In genomic region chr13:76538004-76538403, GRCh38 we compare ENCODE assay signal across 20 cellular contexts.
"Had no signal": no experiment of that assay in that cellular context is flagged by ENCODE, and none has a peak within 500 bp of the region (broad histone marks: within the 10 kb centered on the region; RNA-seq: fewer than 3 reads in every experiment).

No MANE protein-coding gene starts in this region.

- H3K27ac ChIP-seq: adrenal gland, KMS-11 had no signal

- H3K4me1 ChIP-seq: adrenal gland had no signal

- H3K9me3 ChIP-seq: adrenal gland had no signal

- H3K4me3 ChIP-seq: adrenal gland had no signal

- H3K9me3 Mint-ChIP-seq: activated naive CD8-positive, alpha-beta T cell treated with anti-CD3 and anti-CD28 coated beads, Interleukin-2, amount 10 ng/mL, durations not matched to agents 7 days and 5 days; T-helper 1 cell treated with Interleukin-12 subunit alpha and Interleukin-12 subunit beta and Interleukin-4 antibody, amounts not matched to agents 30 μg/mL and 1 μg/mL, for 36 hours had no signal

- H3K27me3 ChIP-seq: adrenal gland had no signal

- H3K36me3 Mint-ChIP-seq: activated naive CD8-positive, alpha-beta T cell treated with anti-CD3 and anti-CD28 coated beads, Interleukin-2, amount 10 ng/mL, durations not matched to agents 7 days and 5 days had no signal

- H3K4me1 Mint-ChIP-seq: activated naive CD8-positive, alpha-beta T cell treated with anti-CD3 and anti-CD28 coated beads, Interleukin-2, amount 10 ng/mL, durations not matched to agents 7 days and 5 days had no signal

- H3K4me2 ChIP-seq: KMS-11 had no signal

- H3K36me3 ChIP-seq: adrenal gland had no signal

- DNase-seq: activated CD4-positive, alpha-beta T cell treated with anti-CD3 and anti-CD28 coated beads for 48 hours; activated CD4-positive, alpha-beta T cell treated with anti-CD3 and anti-CD28 coated beads, Interleukin-2, amount 50 U/mL, for 4 hours; activated CD4-positive, CD25-positive, alpha-beta regulatory T cell treated with anti-CD3 and anti-CD28 coated beads, Interleukin-2, amount 50 U/mL, for 72 hours; activated CD8-positive, alpha-beta memory T cell treated with anti-CD3 and anti-CD28 coated beads, Interleukin-2, amount 50 U/mL, for 48 hours; activated CD8-positive, alpha-beta T cell treated with anti-CD3 and anti-CD28 coated beads, Interleukin-2, amount 10 ng/mL, durations not matched to agents 7 days and 5 days; activated naive CD4-positive, alpha-beta T cell treated with anti-CD3 and anti-CD28 coated beads, Interleukin-2, amount 50 U/mL, for 16 hours; activated naive CD8-positive, alpha-beta T cell treated with anti-CD3 and anti-CD28 coated beads, Interleukin-2, amount 10 ng/mL, durations not matched to agents 7 days and 5 days; activated T-cell treated with anti-CD3 and anti-CD28 coated beads, Interleukin-2, amount 50 U/mL, for 1 hour; adrenal gland; anterior cingulate cortex; NCI-H1092 treated with DMSO at 0.1 percent for 48 hours; NCI-H1417 treated with DMSO at 0.1 percent for 48 hours; NCI-H1694 treated with DMSO at 0.1 percent for 48 hours; NCI-H2029 treated with DMSO at 0.1 percent for 48 hours; NCI-H510A treated with DMSO at 0.1 percent for 48 hours; NCI-H69; NK-92 treated with Interleukin-12 subunit alpha and Interleukin-12 subunit beta, amount 100 ng/mL, for 24 hours; SHP77 had no signal

- ATAC-seq: activated CD8-positive, alpha-beta T cell treated with anti-CD3 and anti-CD28 coated beads, Interleukin-2, amount 10 ng/mL, durations not matched to agents 7 days and 5 days had no signal

- H3K4me3 Mint-ChIP-seq: activated CD8-positive, alpha-beta T cell treated with anti-CD3 and anti-CD28 coated beads, Interleukin-2, amount 10 ng/mL, durations not matched to agents 7 days and 5 days; activated naive CD8-positive, alpha-beta T cell treated with anti-CD3 and anti-CD28 coated beads, Interleukin-2, amount 10 ng/mL, durations not matched to agents 7 days and 5 days; T-helper 1 cell treated with Interleukin-12 subunit alpha and Interleukin-12 subunit beta and Interleukin-4 antibody, amounts not matched to agents 30 μg/mL and 1 μg/mL, for 36 hours had no signal

- H3K27ac Mint-ChIP-seq: activated CD8-positive, alpha-beta T cell treated with anti-CD3 and anti-CD28 coated beads, Interleukin-2, amount 10 ng/mL, durations not matched to agents 7 days and 5 days; activated naive CD8-positive, alpha-beta T cell treated with anti-CD3 and anti-CD28 coated beads, Interleukin-2, amount 10 ng/mL, durations not matched to agents 7 days and 5 days; T-helper 1 cell treated with Interleukin-12 subunit alpha and Interleukin-12 subunit beta and Interleukin-4 antibody, amounts not matched to agents 30 μg/mL and 1 μg/mL, for 36 hours had no signal

- H3K9ac ChIP-seq: KMS-11 had no signal
